ENCODE assay signal across 33 cellular contexts in the genomic region with DNA sequence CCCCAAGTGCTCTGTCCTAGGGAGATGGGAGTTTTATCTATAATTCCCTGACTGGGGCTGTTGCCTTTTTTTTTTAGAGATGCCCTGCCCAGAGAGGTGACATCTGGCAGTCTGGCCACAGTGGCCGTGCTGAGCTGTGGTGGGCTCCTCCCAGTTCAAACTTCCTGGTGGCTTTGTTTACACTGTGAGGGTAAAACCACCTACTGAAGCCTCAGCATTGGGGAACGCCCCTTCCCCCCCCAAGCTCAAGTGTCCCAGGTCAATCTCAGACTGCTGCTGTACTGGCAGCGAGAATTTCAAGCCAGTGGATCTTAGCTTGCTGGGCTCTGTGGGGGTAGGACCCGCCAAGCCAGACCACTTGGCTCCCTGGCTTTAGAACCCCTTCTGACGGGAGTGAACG. TPM values are rescaled to one million over a fixed set of nuclear protein-coding genes. Genes with fewer than 3 reads are reported as not detected.
"Had no signal": no experiment of that assay in that cellular context is flagged by ENCODE, and none has a peak within 500 bp of the region (broad histone marks: within the 10 kb centered on the region; RNA-seq: fewer than 3 reads in every experiment).

No MANE protein-coding gene starts in this region.

- H3K27ac ChIP-seq: ascending aorta, cardiac muscle cell, PC-9, RWPE1 had no signal

- H3K27me3 ChIP-seq: ascending aorta, cardiac muscle cell had no signal

- DNase-seq: activated CD4-positive, alpha-beta memory T cell treated with anti-CD3 and anti-CD28 coated beads, Interleukin-2, amount 10 ng/mL, durations not matched to agents 7 days and 5 days; activated CD4-positive, alpha-beta T cell treated with anti-CD3 and anti-CD28 coated beads for 48 hours; activated CD8-positive, alpha-beta memory T cell treated with anti-CD3 and anti-CD28 coated beads for 24 hours; activated CD8-positive, alpha-beta memory T cell treated with anti-CD3 and anti-CD28 coated beads, Interleukin-2, amount 10 ng/mL, durations not matched to agents 7 days and 5 days; activated gamma-delta T cell; activated naive CD4-positive, alpha-beta T cell treated with Interleukin-2 at 50 U/mL for 16 hours; activated naive CD8-positive, alpha-beta T cell treated with anti-CD3 and anti-CD28 coated beads, Interleukin-2, amount 10 ng/mL, durations not matched to agents 7 days and 5 days; activated T-cell treated with anti-CD3 and anti-CD28 coated beads, Interleukin-2, amount 50 U/mL, for 24 hours; amygdala; Karpas-422; KBM-7; NCI-H1048; NCI-H1105 treated with DMSO at 0.1 percent for 48 hours; NCI-H1436; NCI-H1694; NCI-H2029; NCI-H345; NCI-H524 treated with DMSO at 0.1 percent for 48 hours; NCI-H82; PC-9; SIG-M5; SW 1271; T-helper 1 cell; T-helper 2 cell; T-helper 9 cell had no signal

- H3K9me3 ChIP-seq: ascending aorta had no signal

- ATAC-seq: activated CD4-positive, CD25-positive, alpha-beta regulatory T cell treated with anti-CD3 and anti-CD28 coated beads, Interleukin-2, amount 50 U/mL, for 24 hours; activated CD8-positive, alpha-beta memory T cell treated with anti-CD3 and anti-CD28 coated beads, Interleukin-2, amount 10 ng/mL, durations not matched to agents 7 days and 5 days; Right ventricle myocardium inferior; SK-N-SH treated with all-trans-retinoic acid at 6 μM for 48 hours had no signal

- H3K4me3 ChIP-seq: ascending aorta, cardiac muscle cell, PC-9 had no signal

- H3K36me3 ChIP-seq: ascending aorta, cardiac muscle cell had no signal

- FAIRE-seq: RCC 7860 had no signal

- H3K4me1 ChIP-seq: ascending aorta had no signal

RNA-seq across cellular contexts. Expression of a gene that starts 38.3 kb away (rescaled TPM):
- polyA plus RNA-seq: adipose tissue, cardiac muscle cell had no signal
